22 cellular contexts compared by ENCODE assay signal in genomic region chr17:9071016-9071415, GRCh38.
"Had no signal": no experiment of that assay in that cellular context is flagged by ENCODE, and none has a peak within 500 bp of the region (broad histone marks: within the 10 kb centered on the region; RNA-seq: fewer than 3 reads in every experiment).

No MANE protein-coding gene starts in this region.

- H3K9me3 ChIP-seq: neutrophil, pancreas, spleen, suprapubic skin, thyroid gland, vagina had no signal

- DNase-seq: cerebellar nuclear complex; cortex of kidney; effector memory CD8-positive, alpha-beta T cell; left colon; naive B cell; pancreas; retina; spleen; stimulated activated CD4-positive, alpha-beta T cell treated with anti-CD3 and anti-CD28 coated beads, Interleukin-2, amount 100 ng/mL, for 48 hours; stimulated activated naive B cell treated with anti-CD40 and anti-IgM and Interleukin-4, amounts not matched to agents 10 μg/mL and 1 μg/mL and 100 μg/mL, for 72 hours; stimulated activated naive CD8-positive, alpha-beta T cell treated with anti-CD3 and anti-CD28 coated beads, Interleukin-15, amount 100 ng/mL, for 72 hours; thyroid gland; trophoblast cell had no signal

- H3K27me3 ChIP-seq: hepatocyte, neutrophil, pancreas, suprapubic skin, thyroid gland, vagina had no signal

- H3K36me3 ChIP-seq: neutrophil, pancreas, spleen, suprapubic skin, thyroid gland, vagina had no signal

- FAIRE-seq: frontal cortex, islet of Langerhans, pancreas had no signal

- ATAC-seq: effector memory CD8-positive, alpha-beta T cell; left colon; natural killer cell treated with Interleukin-12 subunit alpha and Interleukin-12 subunit beta and Interleukin-15 and Interleukin-18, amount 100 ng/mL, for 72 hours; pancreas; sciatic nerve; stimulated activated naive B cell treated with anti-CD40 and anti-IgM and Interleukin-4, amounts not matched to agents 10 μg/mL and 1 μg/mL and 100 μg/mL, for 72 hours; stimulated activated naive CD8-positive, alpha-beta T cell treated with anti-CD3 and anti-CD28 coated beads, Interleukin-15, amount 100 ng/mL, for 72 hours had no signal

- H3K4me3 ChIP-seq: hepatocyte, lung, pancreas, spleen, suprapubic skin, thyroid gland, vagina had no signal

- H3K27ac ChIP-seq: hepatocyte, neutrophil, pancreas, spleen, thyroid gland had no signal

- H3K4me1 ChIP-seq: spleen had no signal
